In genomic region chr19:3527250-3527910, GRCh38 we compare ENCODE assay signal across 39 cellular contexts. TPM values are rescaled to one million over a fixed set of nuclear protein-coding genes. Genes with fewer than 3 reads are reported as not detected.
"Had no signal": no experiment of that assay in that cellular context is flagged by ENCODE, and none has a peak within 500 bp of the region (broad histone marks: within the 10 kb centered on the region; RNA-seq: fewer than 3 reads in every experiment).

No MANE protein-coding gene starts in this region.

- FAIRE-seq: endometrium, endothelial cell of umbilical vein had no signal

- ATAC-seq: activated CD4-positive, alpha-beta T cell treated with anti-CD3 and anti-CD28 coated beads for 36 hours; activated CD8-positive, alpha-beta memory T cell treated with anti-CD3 and anti-CD28 coated beads, Interleukin-2, amount 10 ng/mL, durations not matched to agents 7 days and 5 days; activated CD8-positive, alpha-beta T cell treated with anti-CD3 and anti-CD28 coated beads, Interleukin-2, amount 10 ng/mL, durations not matched to agents 7 days and 5 days; activated naive CD8-positive, alpha-beta T cell treated with anti-CD3 and anti-CD28 coated beads, Interleukin-2, amount 50 U/mL, for 24 hours; gastroesophageal sphincter; T-helper 17 cell had no signal

- H3K27me3 ChIP-seq: adrenal gland, ascending aorta, breast epithelium, cardiac muscle cell, colonic mucosa, esophagus squamous epithelium, gastroesophageal sphincter had no signal

- DNase-seq: activated CD4-positive, alpha-beta memory T cell treated with anti-CD3 and anti-CD28 coated beads for 36 hours; activated CD4-positive, alpha-beta T cell treated with anti-CD3 and anti-CD28 coated beads for 36 hours; activated CD4-positive, alpha-beta T cell treated with anti-CD3 and anti-CD28 coated beads, Interleukin-2, amount 10 ng/mL, durations not matched to agents 24 days and 14 days; activated CD4-positive, CD25-positive, alpha-beta regulatory T cell; activated CD4-positive, CD25-positive, alpha-beta regulatory T cell treated with anti-CD3 and anti-CD28 coated beads, Interleukin-2, amount 50 U/mL, for 72 hours; activated CD8-positive, alpha-beta memory T cell treated with anti-CD3 and anti-CD28 coated beads, Interleukin-2, amount 10 ng/mL, durations not matched to agents 7 days and 5 days; activated CD8-positive, alpha-beta memory T cell treated with anti-CD3 and anti-CD28 coated beads, Interleukin-2, amount 50 U/mL, for 4 hours; activated CD8-positive, alpha-beta T cell treated with anti-CD3 and anti-CD28 coated beads, Interleukin-2, amount 10 ng/mL, durations not matched to agents 7 days and 5 days; activated effector memory CD4-positive, alpha-beta T cell treated with anti-CD3 and anti-CD28 coated beads, Interleukin-2, amount 50 U/mL, for 16 hours; activated naive CD4-positive, alpha-beta T cell treated with anti-CD3 and anti-CD28 coated beads for 36 hours; activated naive CD8-positive, alpha-beta T cell treated with anti-CD3 and anti-CD28 coated beads for 36 hours; activated naive CD8-positive, alpha-beta T cell treated with anti-CD3 and anti-CD28 coated beads, Interleukin-2, amount 50 U/mL, for 24 hours; activated T-cell treated with anti-CD3 and anti-CD28 coated beads, Interleukin-2, amount 50 U/mL, for 1 hour; activated T-cell treated with anti-CD3 and anti-CD28 coated beads, Interleukin-2, amount 50 U/mL, for 48 hours; adrenal gland; central memory CD4-positive, alpha-beta T cell; cerebellar nuclear complex; colonic mucosa; effector CD8-positive, alpha-beta T cell; esophagus squamous epithelium; foreskin melanocyte; T-helper 1 cell; T1000 had no signal

- H3K4me1 ChIP-seq: ascending aorta, breast epithelium, colonic mucosa, gastroesophageal sphincter had no signal

- H3K27ac ChIP-seq: adrenal gland, ascending aorta, breast epithelium, cardiac muscle cell, colonic mucosa, epithelial cell of prostate, esophagus squamous epithelium, gastroesophageal sphincter had no signal

- H3K4me3 ChIP-seq: adrenal gland, ascending aorta, breast epithelium, cardiac muscle cell, colonic mucosa, esophagus squamous epithelium, gastroesophageal sphincter had no signal

- H3K9me3 ChIP-seq: adrenal gland, ascending aorta, breast epithelium, colonic mucosa, esophagus squamous epithelium, gastroesophageal sphincter had no signal

RNA-seq across cellular contexts. Expression of gene TEKTIP1, which starts 11.6 kb away (rescaled TPM):
- total RNA-seq: ascending aorta, dermis microvascular lymphatic vessel endothelial cell, fibroblast of lung, fibroblast of villous mesenchyme, gastroesophageal sphincter, glomerular endothelial cell had no signal
- polyA plus RNA-seq: endothelial cell of umbilical vein, fibroblast of lung had no signal

RNA-seq across cellular contexts. Expression of gene SMIM44, which starts 44.1 kb away (rescaled TPM):
- total RNA-seq: activated CD4-positive, alpha-beta memory T cell treated with anti-CD3 and anti-CD28 coated beads for 36 hours; activated CD4-positive, alpha-beta T cell treated with anti-CD3 and anti-CD28 coated beads for 36 hours; activated CD4-positive, alpha-beta T cell treated with anti-CD3 and anti-CD28 coated beads, Interleukin-2, amount 10 ng/mL, durations not matched to agents 24 days and 14 days; activated CD8-positive, alpha-beta memory T cell treated with anti-CD3 and anti-CD28 coated beads for 36 hours; activated CD8-positive, alpha-beta memory T cell treated with anti-CD3 and anti-CD28 coated beads, Interleukin-2, amount 10 ng/mL, durations not matched to agents 7 days and 5 days; activated CD8-positive, alpha-beta T cell treated with anti-CD3 and anti-CD28 coated beads, Interleukin-2, amount 10 ng/mL, durations not matched to agents 7 days and 5 days; activated naive CD4-positive, alpha-beta T cell treated with anti-CD3 and anti-CD28 coated beads for 36 hours; activated naive CD8-positive, alpha-beta T cell treated with anti-CD3 and anti-CD28 coated beads for 36 hours; activated T-helper 1 cell treated with anti-CD3 and anti-CD28 coated beads, Interleukin-12 subunit alpha, Interleukin-12 subunit beta, Interleukin-2, Interleukin-4 antibody, amounts not matched to agents 30 ng/mL and 10 ng/mL and 1 ng/mL, durations not matched to agents 14 hours and 24 hours and 36 hours; activated T-helper 2 cell treated with anti-CD3 and anti-CD28 coated beads, Interferon-gamma antibody, Interleukin-2, Interleukin-4, amounts not matched to agents 10 μg/mL and 5 μg/mL and 100 μg/mL, durations not matched to agents 14 hours and 24 hours and 36 hours; adrenal gland; ascending aorta; breast epithelium; cardiac muscle cell; dermis microvascular lymphatic vessel endothelial cell; endothelial cell of umbilical vein; esophagus squamous epithelium; fibroblast of lung; fibroblast of villous mesenchyme; gastroesophageal sphincter; glomerular endothelial cell; T-helper 17 cell had no signal
- polyA plus RNA-seq: adrenal gland, cardiac muscle cell, endothelial cell of umbilical vein, esophagus, fibroblast of lung had no signal
